9 cellular contexts compared by ENCODE assay signal in genomic region chr3:45546636-45547201, GRCh38. TPM values are rescaled to one million over a fixed set of nuclear protein-coding genes. Genes with fewer than 3 reads are reported as not detected.
DNase-seq lines count a peak whose midpoint lies in the region; ATAC-seq and TF ChIP-seq lines count a peak whose summit lies in the region.
"Had no signal": no experiment of that assay in that cellular context is flagged by ENCODE, and none has a peak within 500 bp of the region (broad histone marks: within the 10 kb centered on the region; RNA-seq: fewer than 3 reads in every experiment).

No MANE protein-coding gene starts in this region.

- no peaks in the 10 kb centered on the region for H3K9me3 ChIP-seq in HEK293 (ENCODE audit: control insufficient read depth, insufficient read depth, low read depth, low read length)

- ATAC-seq in GM21576 (IDR thresholded peaks at IDR 0.05; ENCODE audit: unreplicated experiment), result no peak
- ATAC-seq in HG03520 (IDR thresholded peaks at IDR 0.05; ENCODE audit: unreplicated experiment), result no peak

- no peaks in the 10 kb centered on the region for H3K4me1 ChIP-seq in HEK293 (ENCODE audit: control insufficient read depth, insufficient read depth, low read length)

- H3K36me3 ChIP-seq in HEK293 (ENCODE audit: control insufficient read depth in 2 of 2, insufficient read depth in 1 of 2, low read length in 2 of 2), result peaks cover 0 to 26% of the 10 kb centered on the region in 2 experiments; a peak in 1 of 3 replicates

- TF ChIP-seq CTCF in HEK293 (tag by site-specific recombination; IDR thresholded peaks at IDR 0.05) (no peak), fibroblast of the aortic adventitia (IDR thresholded peaks at IDR 0.05; ENCODE audit: insufficient read depth, low read length) (peak; percentile 19)

- H3K4me3 ChIP-seq in HEK293 (ENCODE audit: low read depth, low read length), result no peak overlapping the region
- no peak overlapping the region for H3K4me3 ChIP-seq in fibroblast of the aortic adventitia (ENCODE audit: low read depth, low read length)

- POLR2A ChIA-PET in HEK293 (lab: Yijun Ruan, JAX), result no interaction called here

- DNase-seq in activated CD4-positive, alpha-beta T cell treated with anti-CD3 and anti-CD28 coated beads for 48 hours, result peak; percentile 69
- DNase-seq in fibroblast of the aortic adventitia (ENCODE audit: low read depth) (no peak), NCI-H1105 treated with DMSO at 0.1 percent for 48 hours (lab: John Stamatoyannopoulos, UW) (no peak), NCI-H1436 treated with DMSO at 0.1 percent for 48 hours (lab: John Stamatoyannopoulos, UW) (no peak)
- DNase-seq in stimulated activated CD4-positive, alpha-beta T cell treated with anti-CD3 and anti-CD28 coated beads, TNF-alpha, amount 100 ng/mL, for 48 hours (ENCODE audit: low read depth in 3 of 3), result peak in 2 of 3 donors; percentile 18 to 30
- DNase-seq: activated naive CD8-positive, alpha-beta T cell treated with anti-CD3 and anti-CD28 coated beads, Interleukin-2, amount 10 ng/mL, durations not matched to agents 7 days and 5 days had no signal

- H3K27ac ChIP-seq in HEK293 (ENCODE audit: extremely low read depth, low read depth, low read length), result no peak overlapping the region

- CTCF ChIA-PET in HEK293 (lab: Yijun Ruan, JAX), result interaction anchor here (0.7 to 2.9 kb wide), 11 partner anchors 12 to 509 kb away, joined by 3 to 15 read pairs (median 5); no protein-coding TSS in a partner anchor

TF ChIP-seq in HEK293, 187 proteins besides CTCF, POLR2A, EP300 and RAD21:
- 0 out of 2 replicates have a peak, but pooled peaks have one; percentile 35 for TF ChIP-seq ZNF10 (tag by site-specific recombination; IDR thresholded peaks at IDR 0.05)
- no peak for TF ChIP-seq ZNF692 (tag by site-specific recombination; IDR thresholded peaks at IDR 0.05)
- peak; percentile 18; the same call in 1 of the 2 replicates for TF ChIP-seq ZNF654 (tag by site-specific recombination; IDR thresholded peaks at IDR 0.05; ENCODE audit: low read depth)
- no peak for TF ChIP-seq ZSCAN5A (tag by site-specific recombination; IDR thresholded peaks at IDR 0.05)
- peak; percentile 97 for TF ChIP-seq PRDM4 (tag by site-specific recombination; IDR thresholded peaks at IDR 0.05)

RNA-seq across cellular contexts. Expression of gene LIMD1, which starts 47.8 kb away (rescaled TPM):
- total RNA-seq in fibroblast of the aortic adventitia (ENCODE audit: low replicate concordance), result 10.6 and 18.8 TPM in 2 replicates

Comparison
In these comparisons a context has a peak if more than half of its experiments do, and no peak if none do; other contexts are left out.
1. DNase-seq: peak in activated CD4-positive, alpha-beta T cell treated with anti-CD3 and anti-CD28 coated beads for 48 hours (single experiment) and stimulated activated CD4-positive, alpha-beta T cell treated with anti-CD3 and anti-CD28 coated beads, TNF-alpha, amount 100 ng/mL, for 48 hours (2 of 3); none in fibroblast of the aortic adventitia (single experiment), NCI-H1105 treated with DMSO at 0.1 percent for 48 hours (single experiment) and NCI-H1436 treated with DMSO at 0.1 percent for 48 hours (single experiment).